Comparison of ENCODE assay signal across 7 cellular contexts in the genomic region with DNA sequence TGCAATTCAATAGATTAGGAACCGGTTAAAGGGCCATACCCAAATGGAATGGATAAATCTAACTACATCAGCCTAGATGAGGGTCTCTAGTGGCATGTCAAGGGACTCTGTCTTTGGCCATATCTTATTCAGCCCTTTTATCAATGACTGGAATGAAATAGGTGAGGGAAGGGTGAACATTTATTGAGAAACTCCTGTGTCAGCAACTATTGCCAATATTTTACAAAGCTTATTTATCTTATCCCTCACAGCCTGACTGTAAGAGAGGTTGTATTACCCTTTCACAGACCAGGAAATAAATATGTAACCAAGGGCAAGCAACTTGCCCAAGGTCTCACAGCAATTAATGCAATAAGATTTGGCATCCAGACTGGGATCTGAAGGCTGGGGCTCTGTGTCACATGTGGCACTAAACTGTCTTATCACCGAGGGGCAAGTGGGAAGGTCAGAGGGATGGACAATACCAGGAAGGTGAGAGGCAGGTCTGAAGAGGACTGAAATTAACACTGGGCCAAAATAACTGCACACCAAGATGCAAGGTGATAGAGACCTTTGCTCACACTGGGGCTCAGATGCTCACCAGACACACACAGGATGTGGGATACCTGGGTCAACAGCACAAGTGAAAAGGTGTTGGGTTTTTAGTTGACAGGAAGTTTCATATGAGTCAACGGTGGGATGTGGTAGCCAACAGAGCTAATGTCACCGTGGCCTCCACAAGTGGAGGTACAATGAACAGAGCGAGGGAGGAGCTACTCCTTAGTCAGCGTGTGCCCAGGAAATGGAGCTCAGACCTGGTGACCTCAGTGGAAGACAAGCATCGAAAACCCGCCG.
A peak's percentile ranks its signal among the peaks of the same experiment; 100 is the strongest.
DNase-seq lines count a peak whose midpoint lies in the region; ATAC-seq and TF ChIP-seq lines count a peak whose summit lies in the region.

No MANE protein-coding gene starts in this region.

- no peaks in the 10 kb centered on the region for H3K36me3 ChIP-seq in brain microvascular endothelial cell (replicated peaks)

- H3K4me3 ChIP-seq in brain microvascular endothelial cell (ENCODE audit: low read depth, low read length) = no peak overlapping the region
- no peak overlapping the region for H3K4me3 ChIP-seq in right cardiac atrium (ENCODE audit: low read length)

- peak overlapping the region; percentile 11 for H3K4me3 Mint-ChIP-seq in activated T-cell treated with anti-CD3 and anti-CD28 coated beads, Interleukin-2, amount 50 U/mL, for 24 hours

- H3K4me1 Mint-ChIP-seq in activated T-cell treated with anti-CD3 and anti-CD28 coated beads, Interleukin-2, amount 50 U/mL, for 24 hours (ENCODE audit: low read depth) = peaks cover 66% of the 10 kb centered on the region

- no peak for TF ChIP-seq CTCF in brain microvascular endothelial cell (IDR thresholded peaks at IDR 0.05; ENCODE audit: low read depth, low read length, missing control alignments)

- H3K27ac Mint-ChIP-seq in activated T-cell treated with anti-CD3 and anti-CD28 coated beads, Interleukin-2, amount 50 U/mL, for 24 hours = peak overlapping the region; percentile 74

- H3K27ac ChIP-seq in brain microvascular endothelial cell (no peak overlapping the region), right cardiac atrium (ENCODE audit: low read length) (no peak overlapping the region)

- H3K4me1 ChIP-seq in right cardiac atrium (ENCODE audit: control insufficient read depth, insufficient read depth, low read length) = no peaks in the 10 kb centered on the region

- intact Hi-C loops in right cardiac atrium (cut with DNase I) = no loop called here

- H3K9me3 ChIP-seq in right cardiac atrium (ENCODE audit: control insufficient read depth, low read length) = no peaks in the 10 kb centered on the region

- H3K36me3 Mint-ChIP-seq in activated T-cell treated with anti-CD3 and anti-CD28 coated beads, Interleukin-2, amount 50 U/mL, for 24 hours (ENCODE audit: low read depth) = no peaks in the 10 kb centered on the region

- in situ Hi-C loops in brain microvascular endothelial cell (cut with HindIII; ENCODE audit: low pct_ligation_motif_present, low sequenced_read_pairs) = no loop called here

- ATAC-seq in GM19467 (IDR thresholded peaks at IDR 0.05; ENCODE audit: unreplicated experiment) = peak; percentile 94
- ATAC-seq in HG03521 (IDR thresholded peaks at IDR 0.05; ENCODE audit: unreplicated experiment) = peak; percentile 91
- no peak for ATAC-seq in right cardiac atrium

- H3K27me3 Mint-ChIP-seq in activated T-cell treated with anti-CD3 and anti-CD28 coated beads, Interleukin-2, amount 50 U/mL, for 24 hours = no peaks in the 10 kb centered on the region

- H3K27me3 ChIP-seq in brain microvascular endothelial cell (replicated peaks) = no peaks in the 10 kb centered on the region
- no peaks in the 10 kb centered on the region for H3K27me3 ChIP-seq in right cardiac atrium (ENCODE audit: control insufficient read depth, insufficient read depth)

- peaks cover 7% of the 10 kb centered on the region for H3K9me3 Mint-ChIP-seq in activated T-cell treated with anti-CD3 and anti-CD28 coated beads, Interleukin-2, amount 50 U/mL, for 24 hours

- peak; percentile 64 for DNase-seq in activated T-cell treated with anti-CD3 and anti-CD28 coated beads, Interleukin-2, amount 50 U/mL, for 24 hours
- DNase-seq in stimulated activated CD4-positive, alpha-beta T cell treated with anti-CD3 and anti-CD28 coated beads, Interleukin-4, amount 100 ng/mL, for 4 hours = peak; percentile 20 to 69
- DNase-seq in NCI-H526 treated with DMSO at 0.1 percent for 48 hours (lab: John Stamatoyannopoulos, UW) (no peak), brain microvascular endothelial cell (no peak), right cardiac atrium (no peak)

- WGBS in right cardiac atrium = 74% methylated on average over 9 of the region's 9 CpGs

Comparison
In these comparisons a context has a peak if more than half of its experiments do, and no peak if none do; other contexts are left out.
1. ATAC-seq: peak in GM19467 (single experiment) and HG03521 (single experiment); none in right cardiac atrium (0 of 2).
2. DNase-seq: peak in activated T-cell treated with anti-CD3 and anti-CD28 coated beads, Interleukin-2, amount 50 U/mL, for 24 hours (single experiment) and stimulated activated CD4-positive, alpha-beta T cell treated with anti-CD3 and anti-CD28 coated beads, Interleukin-4, amount 100 ng/mL, for 4 hours (2 of 2); none in NCI-H526 treated with DMSO at 0.1 percent for 48 hours (single experiment), brain microvascular endothelial cell (single experiment) and right cardiac atrium (0 of 3).